In the genomic region with DNA sequence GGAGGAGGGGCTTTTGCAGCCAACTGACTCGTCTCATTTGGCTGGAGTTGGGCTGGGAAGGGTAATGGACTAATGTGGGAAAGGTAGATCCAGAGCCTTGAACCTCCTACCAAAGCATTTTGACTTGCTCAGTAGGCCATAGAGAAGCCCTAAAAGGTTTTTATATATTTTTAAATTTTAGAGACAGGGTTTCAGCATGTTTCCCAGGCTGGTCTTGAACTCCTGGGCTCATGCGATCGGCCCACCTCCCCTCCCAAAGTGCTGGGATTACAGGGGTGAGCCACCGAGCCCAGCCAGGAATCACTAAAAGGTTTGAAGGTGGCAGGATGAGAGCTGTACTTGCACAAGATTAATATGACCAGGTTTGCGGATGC, we compare ENCODE assay signal across 1 cellular context.
TF ChIP-seq lines count a peak whose summit lies in the region.

No MANE protein-coding gene starts in this region.

TF ChIP-seq in HCT116, 20 proteins besides CTCF, POLR2A, EP300 and RAD21:
- TF ChIP-seq TCF7L2 (IDR thresholded peaks at IDR 0.05; ENCODE audit: borderline replicate concordance, extremely low read depth, insufficient read depth, insufficient read length) (no peak), ZNF274 (IDR thresholded peaks at IDR 0.05; ENCODE audit: low read depth, low read length) (no peak), CEBPB (IDR thresholded peaks at IDR 0.05; ENCODE audit: low read depth) (no peak), EZH2phosphoT487 (IDR thresholded peaks at IDR 0.05; ENCODE audit: borderline replicate concordance) (no peak), SIN3A (IDR thresholded peaks at IDR 0.05; ENCODE audit: low read depth) (no peak), EGR1 (IDR thresholded peaks at IDR 0.05; ENCODE audit: low read depth) (no peak), SRF (IDR thresholded peaks at IDR 0.05; ENCODE audit: low read depth) (no peak), ELF1 (IDR thresholded peaks at IDR 0.05; ENCODE audit: borderline replicate concordance, low read depth) (no peak), FOSL1 (IDR thresholded peaks at IDR 0.05; ENCODE audit: low read depth) (no peak), YY1 (IDR thresholded peaks at IDR 0.05; ENCODE audit: extremely low read depth, insufficient replicate concordance, low read depth, low read length) (no peak), ZFX (IDR thresholded peaks at IDR 0.05) (no peak)
- TF ChIP-seq, protein P1, sequence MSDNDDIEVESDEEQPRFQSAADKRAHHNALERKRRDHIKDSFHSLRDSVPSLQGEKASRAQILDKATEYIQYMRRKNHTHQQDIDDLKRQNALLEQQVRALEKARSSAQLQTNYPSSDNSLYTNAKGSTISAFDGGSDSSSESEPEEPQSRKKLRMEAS (IDR thresholded peaks at IDR 0.05) = no peak
- TF ChIP-seq, protein P2, sequence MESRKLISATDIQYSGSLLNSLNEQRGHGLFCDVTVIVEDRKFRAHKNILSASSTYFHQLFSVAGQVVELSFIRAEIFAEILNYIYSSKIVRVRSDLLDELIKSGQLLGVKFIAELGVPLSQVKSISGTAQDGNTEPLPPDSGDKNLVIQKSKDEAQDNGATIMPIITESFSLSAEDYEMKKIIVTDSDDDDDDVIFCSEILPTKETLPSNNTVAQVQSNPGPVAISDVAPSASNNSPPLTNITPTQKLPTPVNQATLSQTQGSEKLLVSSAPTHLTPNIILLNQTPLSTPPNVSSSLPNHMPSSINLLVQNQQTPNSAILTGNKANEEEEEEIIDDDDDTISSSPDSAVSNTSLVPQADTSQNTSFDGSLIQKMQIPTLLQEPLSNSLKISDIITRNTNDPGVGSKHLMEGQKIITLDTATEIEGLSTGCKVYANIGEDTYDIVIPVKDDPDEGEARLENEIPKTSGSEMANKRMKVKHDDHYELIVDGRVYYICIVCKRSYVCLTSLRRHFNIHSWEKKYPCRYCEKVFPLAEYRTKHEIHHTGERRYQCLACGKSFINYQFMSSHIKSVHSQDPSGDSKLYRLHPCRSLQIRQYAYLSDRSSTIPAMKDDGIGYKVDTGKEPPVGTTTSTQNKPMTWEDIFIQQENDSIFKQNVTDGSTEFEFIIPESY (IDR thresholded peaks at IDR 0.05; ENCODE audit: extremely low read depth, insufficient replicate concordance, low read length) = no peak
- TF ChIP-seq, protein P3, sequence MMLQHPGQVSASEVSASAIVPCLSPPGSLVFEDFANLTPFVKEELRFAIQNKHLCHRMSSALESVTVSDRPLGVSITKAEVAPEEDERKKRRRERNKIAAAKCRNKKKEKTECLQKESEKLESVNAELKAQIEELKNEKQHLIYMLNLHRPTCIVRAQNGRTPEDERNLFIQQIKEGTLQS (IDR thresholded peaks at IDR 0.05) = no peak
